1 cellular context compared by ENCODE assay signal in genomic region chr15:27091270-27091940, GRCh38.
TF ChIP-seq lines count a peak whose summit lies in the region.

No MANE protein-coding gene starts in this region.

TF ChIP-seq in K562, 482 proteins besides CTCF, POLR2A, EP300 and RAD21 (continued from another document and continues in another):
- TF ChIP-seq NCOA6 (IDR thresholded peaks at IDR 0.05) (no peak), TBP (optimal IDR thresholded peaks at IDR 0.05; ENCODE audit: low read depth, low read length) (no peak), TCF7 (IDR thresholded peaks at IDR 0.05; ENCODE audit: borderline replicate concordance) (no peak), IRF1 (CRISPR knock-in tag; IDR thresholded peaks at IDR 0.05; ENCODE audit: borderline replicate concordance) (no peak), HIVEP1 (CRISPR knock-in tag; IDR thresholded peaks at IDR 0.05) (no peak), NCOR1 (IDR thresholded peaks at IDR 0.05) (no peak), KAT8 (IDR thresholded peaks at IDR 0.05; ENCODE audit: low read depth) (no peak), EZH2 (IDR thresholded peaks at IDR 0.05; ENCODE audit: borderline replicate concordance, low read depth, low read length) (no peak), FIP1L1 (IDR thresholded peaks at IDR 0.05; ENCODE audit: low read depth, low read length, poor library complexity, severe bottlenecking) (no peak), DPF2 (IDR thresholded peaks at IDR 0.05) (no peak), CREB3 (tag; conservative IDR thresholded peaks at IDR 0.05; ENCODE audit: low read depth) (peak; percentile 82; the same call in 1 of the 2 replicates), ZNF717 (CRISPR knock-in tag; IDR thresholded peaks at IDR 0.05) (no peak), NCOA1 (IDR thresholded peaks at IDR 0.05; ENCODE audit: low read depth) (no peak), ARNT (IDR thresholded peaks at IDR 0.05) (no peak), CXXC5 (CRISPR knock-in tag; IDR thresholded peaks at IDR 0.05) (peak; percentile 37), ZNF324 (CRISPR knock-in tag; IDR thresholded peaks at IDR 0.05) (no peak), BRCA1 (IDR thresholded peaks at IDR 0.05) (no peak), BRCA1 (CRISPR knock-in tag; IDR thresholded peaks at IDR 0.05) (no peak), HES1 (IDR thresholded peaks at IDR 0.05; ENCODE audit: low read depth) (no peak), RB1 (IDR thresholded peaks at IDR 0.05; ENCODE audit: low read depth) (no peak), CGGBP1 (CRISPR knock-in tag; IDR thresholded peaks at IDR 0.05) (no peak), YY1 (IDR thresholded peaks at IDR 0.05; ENCODE audit: borderline replicate concordance in 1 of 3, control insufficient read depth in 1 of 3, extremely low read depth in 1 of 3, insufficient read depth in 3 of 3, insufficient read length in 1 of 3, insufficient replicate concordance in 2 of 3, low read depth in 1 of 3, low read length in 2 of 3) (peak; percentile 47 to 89 (median 51)), ARID3A (IDR thresholded peaks at IDR 0.05; ENCODE audit: borderline replicate concordance, low read depth, low read length) (no peak), RBM15 (IDR thresholded peaks at IDR 0.05; ENCODE audit: insufficient read depth, low read length) (no peak), ATF7 (IDR thresholded peaks at IDR 0.05) (peak; percentile 67), ADNP (tag; IDR thresholded peaks at IDR 0.05) (0 out of 2 replicates have a peak, but pooled peaks have one; percentile 9), PHF20 (IDR thresholded peaks at IDR 0.05; ENCODE audit: partially characterized antibody) (no peak), AFF4 (CRISPR knock-in tag; IDR thresholded peaks at IDR 0.05) (no peak), NFE2L1 (tag; IDR thresholded peaks at IDR 0.05; ENCODE audit: borderline replicate concordance, low read depth) (no peak), NFIC (IDR thresholded peaks at IDR 0.05) (no peak), ZNF766 (CRISPR knock-in tag; conservative IDR thresholded peaks at IDR 0.05) (peak; percentile 62; the same call in 1 of the 2 replicates)
- TF ChIP-seq, protein P1, sequence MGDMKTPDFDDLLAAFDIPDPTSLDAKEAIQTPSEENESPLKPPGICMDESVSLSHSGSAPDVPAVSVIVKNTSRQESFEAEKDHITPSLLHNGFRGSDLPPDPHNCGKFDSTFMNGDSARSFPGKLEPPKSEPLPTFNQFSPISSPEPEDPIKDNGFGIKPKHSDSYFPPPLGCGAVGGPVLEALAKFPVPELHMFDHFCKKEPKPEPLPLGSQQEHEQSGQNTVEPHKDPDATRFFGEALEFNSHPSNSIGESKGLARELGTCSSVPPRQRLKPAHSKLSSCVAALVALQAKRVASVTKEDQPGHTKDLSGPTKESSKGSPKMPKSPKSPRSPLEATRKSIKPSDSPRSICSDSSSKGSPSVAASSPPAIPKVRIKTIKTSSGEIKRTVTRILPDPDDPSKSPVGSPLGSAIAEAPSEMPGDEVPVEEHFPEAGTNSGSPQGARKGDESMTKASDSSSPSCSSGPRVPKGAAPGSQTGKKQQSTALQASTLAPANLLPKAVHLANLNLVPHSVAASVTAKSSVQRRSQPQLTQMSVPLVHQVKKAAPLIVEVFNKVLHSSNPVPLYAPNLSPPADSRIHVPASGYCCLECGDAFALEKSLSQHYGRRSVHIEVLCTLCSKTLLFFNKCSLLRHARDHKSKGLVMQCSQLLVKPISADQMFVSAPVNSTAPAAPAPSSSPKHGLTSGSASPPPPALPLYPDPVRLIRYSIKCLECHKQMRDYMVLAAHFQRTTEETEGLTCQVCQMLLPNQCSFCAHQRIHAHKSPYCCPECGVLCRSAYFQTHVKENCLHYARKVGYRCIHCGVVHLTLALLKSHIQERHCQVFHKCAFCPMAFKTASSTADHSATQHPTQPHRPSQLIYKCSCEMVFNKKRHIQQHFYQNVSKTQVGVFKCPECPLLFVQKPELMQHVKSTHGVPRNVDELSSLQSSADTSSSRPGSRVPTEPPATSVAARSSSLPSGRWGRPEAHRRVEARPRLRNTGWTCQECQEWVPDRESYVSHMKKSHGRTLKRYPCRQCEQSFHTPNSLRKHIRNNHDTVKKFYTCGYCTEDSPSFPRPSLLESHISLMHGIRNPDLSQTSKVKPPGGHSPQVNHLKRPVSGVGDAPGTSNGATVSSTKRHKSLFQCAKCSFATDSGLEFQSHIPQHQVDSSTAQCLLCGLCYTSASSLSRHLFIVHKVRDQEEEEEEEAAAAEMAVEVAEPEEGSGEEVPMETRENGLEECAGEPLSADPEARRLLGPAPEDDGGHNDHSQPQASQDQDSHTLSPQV (IDR thresholded peaks at IDR 0.05), result peak; percentile 93
- TF ChIP-seq, protein P2, sequence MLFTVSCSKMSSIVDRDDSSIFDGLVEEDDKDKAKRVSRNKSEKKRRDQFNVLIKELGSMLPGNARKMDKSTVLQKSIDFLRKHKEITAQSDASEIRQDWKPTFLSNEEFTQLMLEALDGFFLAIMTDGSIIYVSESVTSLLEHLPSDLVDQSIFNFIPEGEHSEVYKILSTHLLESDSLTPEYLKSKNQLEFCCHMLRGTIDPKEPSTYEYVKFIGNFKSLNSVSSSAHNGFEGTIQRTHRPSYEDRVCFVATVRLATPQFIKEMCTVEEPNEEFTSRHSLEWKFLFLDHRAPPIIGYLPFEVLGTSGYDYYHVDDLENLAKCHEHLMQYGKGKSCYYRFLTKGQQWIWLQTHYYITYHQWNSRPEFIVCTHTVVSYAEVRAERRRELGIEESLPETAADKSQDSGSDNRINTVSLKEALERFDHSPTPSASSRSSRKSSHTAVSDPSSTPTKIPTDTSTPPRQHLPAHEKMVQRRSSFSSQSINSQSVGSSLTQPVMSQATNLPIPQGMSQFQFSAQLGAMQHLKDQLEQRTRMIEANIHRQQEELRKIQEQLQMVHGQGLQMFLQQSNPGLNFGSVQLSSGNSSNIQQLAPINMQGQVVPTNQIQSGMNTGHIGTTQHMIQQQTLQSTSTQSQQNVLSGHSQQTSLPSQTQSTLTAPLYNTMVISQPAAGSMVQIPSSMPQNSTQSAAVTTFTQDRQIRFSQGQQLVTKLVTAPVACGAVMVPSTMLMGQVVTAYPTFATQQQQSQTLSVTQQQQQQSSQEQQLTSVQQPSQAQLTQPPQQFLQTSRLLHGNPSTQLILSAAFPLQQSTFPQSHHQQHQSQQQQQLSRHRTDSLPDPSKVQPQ (CRISPR knock-in tag; IDR thresholded peaks at IDR 0.05; ENCODE audit: borderline replicate concordance), result no peak
- TF ChIP-seq, protein P3, sequence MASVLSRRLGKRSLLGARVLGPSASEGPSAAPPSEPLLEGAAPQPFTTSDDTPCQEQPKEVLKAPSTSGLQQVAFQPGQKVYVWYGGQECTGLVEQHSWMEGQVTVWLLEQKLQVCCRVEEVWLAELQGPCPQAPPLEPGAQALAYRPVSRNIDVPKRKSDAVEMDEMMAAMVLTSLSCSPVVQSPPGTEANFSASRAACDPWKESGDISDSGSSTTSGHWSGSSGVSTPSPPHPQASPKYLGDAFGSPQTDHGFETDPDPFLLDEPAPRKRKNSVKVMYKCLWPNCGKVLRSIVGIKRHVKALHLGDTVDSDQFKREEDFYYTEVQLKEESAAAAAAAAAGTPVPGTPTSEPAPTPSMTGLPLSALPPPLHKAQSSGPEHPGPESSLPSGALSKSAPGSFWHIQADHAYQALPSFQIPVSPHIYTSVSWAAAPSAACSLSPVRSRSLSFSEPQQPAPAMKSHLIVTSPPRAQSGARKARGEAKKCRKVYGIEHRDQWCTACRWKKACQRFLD (CRISPR knock-in tag; IDR thresholded peaks at IDR 0.05), result 0 out of 2 replicates have a peak, but pooled peaks have one; percentile 38
- TF ChIP-seq, protein P4, sequence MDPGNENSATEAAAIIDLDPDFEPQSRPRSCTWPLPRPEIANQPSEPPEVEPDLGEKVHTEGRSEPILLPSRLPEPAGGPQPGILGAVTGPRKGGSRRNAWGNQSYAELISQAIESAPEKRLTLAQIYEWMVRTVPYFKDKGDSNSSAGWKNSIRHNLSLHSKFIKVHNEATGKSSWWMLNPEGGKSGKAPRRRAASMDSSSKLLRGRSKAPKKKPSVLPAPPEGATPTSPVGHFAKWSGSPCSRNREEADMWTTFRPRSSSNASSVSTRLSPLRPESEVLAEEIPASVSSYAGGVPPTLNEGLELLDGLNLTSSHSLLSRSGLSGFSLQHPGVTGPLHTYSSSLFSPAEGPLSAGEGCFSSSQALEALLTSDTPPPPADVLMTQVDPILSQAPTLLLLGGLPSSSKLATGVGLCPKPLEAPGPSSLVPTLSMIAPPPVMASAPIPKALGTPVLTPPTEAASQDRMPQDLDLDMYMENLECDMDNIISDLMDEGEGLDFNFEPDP (CRISPR knock-in tag; IDR thresholded peaks at IDR 0.05), result no peak
- TF ChIP-seq, protein P5, sequence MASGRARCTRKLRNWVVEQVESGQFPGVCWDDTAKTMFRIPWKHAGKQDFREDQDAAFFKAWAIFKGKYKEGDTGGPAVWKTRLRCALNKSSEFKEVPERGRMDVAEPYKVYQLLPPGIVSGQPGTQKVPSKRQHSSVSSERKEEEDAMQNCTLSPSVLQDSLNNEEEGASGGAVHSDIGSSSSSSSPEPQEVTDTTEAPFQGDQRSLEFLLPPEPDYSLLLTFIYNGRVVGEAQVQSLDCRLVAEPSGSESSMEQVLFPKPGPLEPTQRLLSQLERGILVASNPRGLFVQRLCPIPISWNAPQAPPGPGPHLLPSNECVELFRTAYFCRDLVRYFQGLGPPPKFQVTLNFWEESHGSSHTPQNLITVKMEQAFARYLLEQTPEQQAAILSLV (tag; IDR thresholded peaks at IDR 0.05), result peak; percentile 32; the same call in 1 of the 2 replicates
